Comparison of ENCODE assay signal across 24 cellular contexts in genomic region chr9:120182011-120182410, GRCh38.
"Had no signal": no experiment of that assay in that cellular context is flagged by ENCODE, and none has a peak within 500 bp of the region (broad histone marks: within the 10 kb centered on the region; RNA-seq: fewer than 3 reads in every experiment).

No MANE protein-coding gene starts in this region.

- H3K27me3 ChIP-seq: esophagus squamous epithelium, gastrocnemius medialis, left lung had no signal

- H3K36me3 Mint-ChIP-seq: mesothelial cell of epicardium had no signal

- DNase-seq: cortex of kidney; effector memory CD4-positive, alpha-beta T cell; erythroblast; esophagus squamous epithelium; foreskin fibroblast; foreskin melanocyte; gastrocnemius medialis; glutamatergic neuron; head of caudate nucleus; heart right ventricle; hippocampal formation; kidney; kidney glomerular epithelial cell; left cardiac atrium; left lung; left ventricle myocardium superior; lower lobe of right lung; mesenchymal stem cell; mucosa of descending colon; naive B cell had no signal

- H3K4me1 Mint-ChIP-seq: mesothelial cell of epicardium, naive B cell had no signal

- ATAC-seq: esophagus mucosa, gastrocnemius medialis, heart right ventricle, left cardiac atrium, left lung, left ventricle myocardium superior, lower lobe of right lung, mucosa of descending colon had no signal

- H3K4me1 ChIP-seq: esophagus squamous epithelium, gastrocnemius medialis, heart right ventricle, left lung, lower lobe of right lung had no signal

- H3K9me3 Mint-ChIP-seq: dendritic cell treated with granulocyte-macrophage colony-stimulating factor and Interleukin-4, amounts not matched to agents 40 ng/mL and 50 ng/mL, for 4 days had no signal

- H3K27me3 Mint-ChIP-seq: dendritic cell treated with granulocyte-macrophage colony-stimulating factor and Interleukin-4, amounts not matched to agents 40 ng/mL and 50 ng/mL, for 4 days had no signal

- H3K27ac Mint-ChIP-seq: dendritic cell treated with granulocyte-macrophage colony-stimulating factor and Interleukin-4, amounts not matched to agents 40 ng/mL and 50 ng/mL, for 4 days; mesothelial cell of epicardium; naive B cell had no signal

- H3K36me3 ChIP-seq: esophagus squamous epithelium, gastrocnemius medialis, heart right ventricle, left lung, lower lobe of right lung had no signal

- H3K9me3 ChIP-seq: esophagus squamous epithelium, gastrocnemius medialis, left lung, lower lobe of right lung, mucosa of descending colon had no signal

- H3K4me3 Mint-ChIP-seq: dendritic cell treated with granulocyte-macrophage colony-stimulating factor and Interleukin-4, amounts not matched to agents 40 ng/mL and 50 ng/mL, for 4 days; mesothelial cell of epicardium; naive B cell had no signal

- H3K27ac ChIP-seq: epithelial cell of prostate, esophagus squamous epithelium, gastrocnemius medialis, heart right ventricle, left lung, lower lobe of right lung had no signal

- H3K4me3 ChIP-seq: esophagus squamous epithelium, gastrocnemius medialis, heart right ventricle, left lung, lower lobe of right lung, mucosa of descending colon had no signal
